8 cellular contexts compared by ENCODE assay signal in genomic region chr3:197959891-197960693, GRCh38. TPM values are rescaled to one million over a fixed set of nuclear protein-coding genes. Genes with fewer than 3 reads are reported as not detected.
DNase-seq lines count a peak whose midpoint lies in the region; ATAC-seq and TF ChIP-seq lines count a peak whose summit lies in the region.

Gene LMLN, plus strand, starts transcription at chr3:197960217. Its CDS starts 29 bp downstream, at chr3:197960246.

- no peak for TF ChIP-seq RAD21 in SK-N-SH (IDR thresholded peaks at IDR 0.05; ENCODE audit: low read length)

- peaks cover 31% of the 10 kb centered on the region for H3F3A ChIP-seq in SK-N-SH (replicated peaks; ENCODE audit: insufficient read depth)

- H3K4me3 ChIP-seq in SK-N-SH (ENCODE audit: low read depth in 2 of 2, low read length in 1 of 2): peak within 1 kb of the TSS; percentile 73 to 75
- peak within 1 kb of the TSS; percentile 73 to 84 for H3K4me3 ChIP-seq in testis

- H3K4me2 ChIP-seq in SK-N-SH: peak within 1 kb of the TSS; percentile 80

- ATAC-seq in HG02610 (IDR thresholded peaks at IDR 0.05; ENCODE audit: unreplicated experiment): peak; percentile 98
- ATAC-seq in activated naive CD4-positive, alpha-beta T cell treated with anti-CD3 and anti-CD28 coated beads, Interleukin-2, amount 50 U/mL, for 72 hours: peak; percentile 91 to 95
- ATAC-seq in omental fat pad (ENCODE audit: low FRiP score): peak; percentile 98

- H3K4me1 ChIP-seq in SK-N-SH (ENCODE audit: control insufficient read depth in 1 of 2, insufficient read depth in 2 of 2, low read depth in 1 of 2, low read length in 1 of 2) (peaks cover 7 to 8% of the 10 kb centered on the region in 2 experiments; a peak in 2 of 4 replicates), testis (peaks cover 8% of the 10 kb centered on the region)

- TF ChIP-seq EP300 in SK-N-SH (IDR thresholded peaks at IDR 0.05; ENCODE audit: borderline replicate concordance in 1 of 2, low read depth in 1 of 2, low read length in 1 of 2): no peak

- TF ChIP-seq POLR2A in testis (IDR thresholded peaks at IDR 0.05): peak; percentile 13

- DNase-seq in GM10248 (ENCODE audit: extremely low spot score) (peak; percentile 95), NCI-H1092 (lab: John Stamatoyannopoulos, UW) (peak; percentile 91), SK-N-SH (peak; percentile 95), glomerular endothelial cell (ENCODE audit: extremely low read depth, low read depth, low spot score) (peak; percentile 62), omental fat pad (ENCODE audit: low spot score) (peak; percentile 75), testis (peak; percentile 97)
- DNase-seq in activated naive CD4-positive, alpha-beta T cell treated with anti-CD3 and anti-CD28 coated beads, Interleukin-2, amount 50 U/mL, for 72 hours (ENCODE audit: low spot score in 2 of 2): peak; percentile 95

- intact Hi-C loops in testis (cut with DNase I; ENCODE audit: low total_unique reads): no loop called here

- under 1% methylated on average over 23 of the region's 62 CpGs for WGBS in SK-N-SH (ENCODE audit: low lambda C conversion rate)
- WGBS in testis, 2 donors: 0 to 1% methylated on average over 9 to 54 of the region's 62 CpGs

- H3K36me3 ChIP-seq in SK-N-SH (replicated peaks in 1 of 2; ENCODE audit: control insufficient read depth in 1 of 2, insufficient read depth in 2 of 2, low read length in 1 of 2) (peaks cover 12 to 19% of the 10 kb centered on the region in 2 experiments), testis (ENCODE audit: low read depth, missing control alignments) (no peaks in the 10 kb centered on the region)

- POLR2A ChIA-PET in GM10248 (lab: Yijun Ruan, JAX): no interaction called here
- POLR2A ChIA-PET in SK-N-SH (lab: Yijun Ruan, JAX): no interaction called here

- CTCF ChIA-PET in GM10248 (lab: Yijun Ruan, JAX) (interaction anchor here (1.7 kb wide), 1 partner anchor 11 kb away, joined by 5 read pairs; no protein-coding TSS in a partner anchor), SK-N-SH (lab: Yijun Ruan, JAX) (interaction anchor here (1.0 kb wide), 1 partner anchor 9 kb away, joined by 4 read pairs; no protein-coding TSS in a partner anchor)

- peak within 1 kb of the TSS; percentile 93 to 98 for H3K27ac Mint-ChIP-seq in activated naive CD4-positive, alpha-beta T cell treated with anti-CD3 and anti-CD28 coated beads, Interleukin-2, amount 50 U/mL, for 72 hours

- H3K27me3 ChIP-seq in SK-N-SH (ENCODE audit: insufficient read depth) (no peaks in the 10 kb centered on the region), testis (no peaks in the 10 kb centered on the region)

- peak within 1 kb of the TSS; percentile 70 for H3K9ac ChIP-seq in SK-N-SH

- peaks cover 0 to 23% of the 10 kb centered on the region in 2 donors for H3K36me3 Mint-ChIP-seq in activated naive CD4-positive, alpha-beta T cell treated with anti-CD3 and anti-CD28 coated beads, Interleukin-2, amount 50 U/mL, for 72 hours

- no peaks in the 10 kb centered on the region for H3K79me2 ChIP-seq in SK-N-SH (ENCODE audit: insufficient read depth)

- H3K9me2 ChIP-seq in SK-N-SH: no peaks in the 10 kb centered on the region

- H3K9me3 ChIP-seq in SK-N-SH (no peaks in the 10 kb centered on the region), testis (no peaks in the 10 kb centered on the region)

- H2AFZ ChIP-seq in SK-N-SH (ENCODE audit: low read depth): peak within 1 kb of the TSS; percentile 85

- H3K27ac ChIP-seq in SK-N-SH (ENCODE audit: low read depth in 2 of 2, low read length in 1 of 2) (peak within 1 kb of the TSS; percentile 50 to 76; a peak in 3 of 4 replicates), testis (peak within 1 kb of the TSS; percentile 78)

- H4K20me1 ChIP-seq in SK-N-SH (ENCODE audit: insufficient read depth): peaks cover 3% of the 10 kb centered on the region

- no peaks in the 10 kb centered on the region for H3K9me3 Mint-ChIP-seq in activated naive CD4-positive, alpha-beta T cell treated with anti-CD3 and anti-CD28 coated beads, Interleukin-2, amount 50 U/mL, for 72 hours

- TF ChIP-seq CTCF in GM10248 (IDR thresholded peaks at IDR 0.05; ENCODE audit: control extremely low read depth, extremely low read depth, low read depth, missing control alignments) (no peak), SK-N-SH (IDR thresholded peaks at IDR 0.05) (no peak), omental fat pad (IDR thresholded peaks at IDR 0.05) (no peak), testis (IDR thresholded peaks at IDR 0.05) (no peak)

TF ChIP-seq in SK-N-SH, 30 proteins besides CTCF, POLR2A, EP300 and RAD21 (continues in another document):
- TF ChIP-seq PBX3 (IDR thresholded peaks at IDR 0.05) (peak; percentile 59), MEF2A (IDR thresholded peaks at IDR 0.05; ENCODE audit: borderline replicate concordance, low read depth) (no peak), CHD2 (IDR thresholded peaks at IDR 0.05; ENCODE audit: low read length, partially characterized antibody) (no peak), SIN3A (IDR thresholded peaks at IDR 0.05; ENCODE audit: borderline replicate concordance, low read depth, low read length) (peak; percentile 69), GABPA (IDR thresholded peaks at IDR 0.05; ENCODE audit: low read depth) (no peak), TEAD4 (IDR thresholded peaks at IDR 0.05; ENCODE audit: borderline replicate concordance, insufficient read depth) (no peak), FOXM1 (IDR thresholded peaks at IDR 0.05; ENCODE audit: low read depth) (no peak), RXRA (IDR thresholded peaks at IDR 0.05; ENCODE audit: borderline replicate concordance, low read depth) (no peak), POLR2AphosphoS5 (IDR thresholded peaks at IDR 0.05; ENCODE audit: low read depth, low read length) (peak; percentile 78), FOSL2 (IDR thresholded peaks at IDR 0.05; ENCODE audit: borderline replicate concordance, low read depth) (no peak), JUND (IDR thresholded peaks at IDR 0.05) (no peak), EZH2phosphoT487 (IDR thresholded peaks at IDR 0.05; ENCODE audit: borderline replicate concordance, low read depth) (no peak), TCF12 (IDR thresholded peaks at IDR 0.05) (no peak), NFIC (IDR thresholded peaks at IDR 0.05; ENCODE audit: borderline replicate concordance) (no peak), ELF1 (IDR thresholded peaks at IDR 0.05) (no peak), MXI1 (IDR thresholded peaks at IDR 0.05; ENCODE audit: low read depth, low read length) (peak; percentile 99), SMC3 (IDR thresholded peaks at IDR 0.05; ENCODE audit: low read depth, low read length) (no peak), REST (IDR thresholded peaks at IDR 0.05; ENCODE audit: low read depth, low read length) (peak; percentile 8; the same call in 1 of the 2 replicates), YY1 (IDR thresholded peaks at IDR 0.05; ENCODE audit: low read depth) (peak; percentile 93), FOXJ3 (CRISPR knock-in tag; IDR thresholded peaks at IDR 0.05) (no peak)
- TF ChIP-seq, protein P1, sequence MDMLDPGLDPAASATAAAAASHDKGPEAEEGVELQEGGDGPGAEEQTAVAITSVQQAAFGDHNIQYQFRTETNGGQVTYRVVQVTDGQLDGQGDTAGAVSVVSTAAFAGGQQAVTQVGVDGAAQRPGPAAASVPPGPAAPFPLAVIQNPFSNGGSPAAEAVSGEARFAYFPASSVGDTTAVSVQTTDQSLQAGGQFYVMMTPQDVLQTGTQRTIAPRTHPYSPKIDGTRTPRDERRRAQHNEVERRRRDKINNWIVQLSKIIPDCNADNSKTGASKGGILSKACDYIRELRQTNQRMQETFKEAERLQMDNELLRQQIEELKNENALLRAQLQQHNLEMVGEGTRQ (IDR thresholded peaks at IDR 0.05; ENCODE audit: borderline replicate concordance, low read depth, low read length): peak; percentile 92

RNA-seq across cellular contexts. Expression of gene LMLN, which starts in this region (rescaled TPM):
- polyA plus RNA-seq in SK-N-SH (2012; rRNA removed) (7.4 and 10.8 TPM in 2 replicates), testis (ENCODE audit: insufficient read depth, low read depth, low replicate concordance) (23.0 TPM)
- 7.9 and 8.0 TPM in 2 replicates for polyA plus RNA-seq in SK-N-SH (2012; cell fraction: cytosol; rRNA removed)
- 8.5 and 11.1 TPM in 2 replicates for polyA plus RNA-seq in SK-N-SH (2012; cell fraction: nucleus; rRNA removed)
- 1 to 10 TPM; 2.4 to 8.4 TPM for total RNA-seq in activated naive CD4-positive, alpha-beta T cell treated with anti-CD3 and anti-CD28 coated beads, Interleukin-2, amount 50 U/mL, for 72 hours
- total RNA-seq in glomerular endothelial cell (6.9 and 7.4 TPM in 2 replicates), omental fat pad (1 to 10 TPM; 2.5 to 5.5 (median 3.5) TPM), testis (10 to 100 TPM; 24.1 to 49.8 TPM)

Comparison
In these comparisons a context has a peak if more than half of its experiments do, and no peak if none do; other contexts are left out.
1. Peak in every context shown above with its lines: DNase-seq, ATAC-seq, H3K4me3 ChIP-seq and H3K27ac ChIP-seq.